In genomic region chr20:6395695-6396094, GRCh38 we compare ENCODE assay signal across 14 cellular contexts.
DNase-seq lines count a peak whose midpoint lies in the region; ATAC-seq and TF ChIP-seq lines count a peak whose summit lies in the region.
"Had no signal": no experiment of that assay in that cellular context is flagged by ENCODE, and none has a peak within 500 bp of the region (broad histone marks: within the 10 kb centered on the region; RNA-seq: fewer than 3 reads in every experiment).

No MANE protein-coding gene starts in this region.

- H3K4me1 ChIP-seq in breast epithelium: no peaks in the 10 kb centered on the region
- H3K4me1 ChIP-seq: pancreas, thyroid gland had no signal

- H3K36me3 Mint-ChIP-seq in MCF 10A (ENCODE audit: insufficient read depth, unreplicated experiment) (no peaks in the 10 kb centered on the region), type B pancreatic cell (no peaks in the 10 kb centered on the region)
- H3K36me3 Mint-ChIP-seq: activated naive CD8-positive, alpha-beta T cell treated with anti-CD3 and anti-CD28 coated beads for 36 hours had no signal

- TF ChIP-seq CTCF in MCF 10A (IDR thresholded peaks at IDR 0.05; ENCODE audit: unreplicated experiment): no peak
- no peak for TF ChIP-seq CTCF in breast epithelium (IDR thresholded peaks at IDR 0.05)
- no peak for TF ChIP-seq CTCF in brain microvascular endothelial cell (IDR thresholded peaks at IDR 0.05; ENCODE audit: low read depth, low read length, missing control alignments)
- TF ChIP-seq CTCF in type B pancreatic cell (conservative IDR thresholded peaks at IDR 0.05): no peak

- no peaks in the 10 kb centered on the region for H3K27me3 Mint-ChIP-seq in MCF 10A (ENCODE audit: insufficient read depth, unreplicated experiment)
- peaks cover 5% of the 10 kb centered on the region for H3K27me3 Mint-ChIP-seq in type B pancreatic cell
- H3K27me3 Mint-ChIP-seq: dendritic cell treated with granulocyte-macrophage colony-stimulating factor and Interleukin-4, amounts not matched to agents 40 ng/mL and 50 ng/mL, for 4 days had no signal

- H3K4me3 ChIP-seq in breast epithelium (no peak overlapping the region), brain microvascular endothelial cell (ENCODE audit: low read depth, low read length) (no peak overlapping the region)
- H3K4me3 ChIP-seq: pancreas, thyroid gland had no signal

- H3K27me3 ChIP-seq in breast epithelium (no peaks in the 10 kb centered on the region), brain microvascular endothelial cell (replicated peaks) (no peaks in the 10 kb centered on the region)
- H3K27me3 ChIP-seq: pancreas, thyroid gland had no signal

- H3K4me3 Mint-ChIP-seq in MCF 10A (ENCODE audit: unreplicated experiment) (no peak overlapping the region), type B pancreatic cell (peak overlapping the region; percentile 18)
- H3K4me3 Mint-ChIP-seq: activated naive CD8-positive, alpha-beta T cell treated with anti-CD3 and anti-CD28 coated beads for 36 hours; dendritic cell treated with granulocyte-macrophage colony-stimulating factor and Interleukin-4, amounts not matched to agents 40 ng/mL and 50 ng/mL, for 4 days had no signal

- CTCF ChIA-PET in MCF 10A (lab: Yijun Ruan, JAX): interaction anchor here (0.7 to 4.4 kb wide), 5 partner anchors 11 to 130 kb away, joined by 3 to 22 read pairs (median 3); no protein-coding TSS in a partner anchor

- ATAC-seq in HG02981 (IDR thresholded peaks at IDR 0.05; ENCODE audit: unreplicated experiment): no peak
- ATAC-seq: HCT116, pancreas had no signal

- H3K36me3 ChIP-seq in breast epithelium (no peaks in the 10 kb centered on the region), brain microvascular endothelial cell (replicated peaks) (no peaks in the 10 kb centered on the region)
- H3K36me3 ChIP-seq: pancreas, thyroid gland had no signal

- in situ Hi-C loops in brain microvascular endothelial cell (cut with HindIII; ENCODE audit: low pct_ligation_motif_present, low sequenced_read_pairs): no loop called here

- intact Hi-C loops in MCF 10A (cut with micrococcal nuclease): no loop called here
- intact Hi-C loops in breast epithelium (cut with DNase I; ENCODE audit: low total_unique reads): no loop called here

- H3K4me1 Mint-ChIP-seq in MCF 10A (ENCODE audit: insufficient read depth, unreplicated experiment) (peaks cover 11% of the 10 kb centered on the region), type B pancreatic cell (ENCODE audit: unreplicated experiment) (peaks cover 9% of the 10 kb centered on the region)
- H3K4me1 Mint-ChIP-seq: activated naive CD8-positive, alpha-beta T cell treated with anti-CD3 and anti-CD28 coated beads for 36 hours had no signal

- H3K9me3 Mint-ChIP-seq in MCF 10A (ENCODE audit: unreplicated experiment) (no peaks in the 10 kb centered on the region), type B pancreatic cell (peaks cover 5% of the 10 kb centered on the region)
- H3K9me3 Mint-ChIP-seq: activated naive CD8-positive, alpha-beta T cell treated with anti-CD3 and anti-CD28 coated beads for 36 hours; dendritic cell treated with granulocyte-macrophage colony-stimulating factor and Interleukin-4, amounts not matched to agents 40 ng/mL and 50 ng/mL, for 4 days had no signal

- POLR2A ChIA-PET in MCF 10A (lab: Yijun Ruan, JAX): interaction anchor here (0.9 to 1.0 kb wide), 2 partner anchors 23 to 83 kb away, joined by 3 read pairs; no protein-coding TSS in a partner anchor

- H3K27ac Mint-ChIP-seq in MCF 10A (ENCODE audit: low read depth, unreplicated experiment) (no peak overlapping the region), type B pancreatic cell (no peak overlapping the region)
- H3K27ac Mint-ChIP-seq: activated naive CD8-positive, alpha-beta T cell treated with anti-CD3 and anti-CD28 coated beads for 36 hours; dendritic cell treated with granulocyte-macrophage colony-stimulating factor and Interleukin-4, amounts not matched to agents 40 ng/mL and 50 ng/mL, for 4 days had no signal

- H3K9me3 ChIP-seq in breast epithelium: no peaks in the 10 kb centered on the region
- H3K9me3 ChIP-seq: pancreas, thyroid gland had no signal

- no peak overlapping the region for H3K27ac ChIP-seq in breast epithelium
- no peak overlapping the region for H3K27ac ChIP-seq in brain microvascular endothelial cell
- H3K27ac ChIP-seq: HL-60, pancreas, thyroid gland had no signal

- no peak for TF ChIP-seq POLR2A in breast epithelium (IDR thresholded peaks at IDR 0.05)

- BruUV-seq in MCF 10A (replicated peaks; lab: Mats Ljungman, UMichigan): no TSS peak

- DNase-seq in MCF 10A (ENCODE audit: unreplicated experiment) (peak; percentile 35), breast epithelium (ENCODE audit: low spot score in 2 of 2) (no peak), NCI-H69 (lab: John Stamatoyannopoulos, UW) (peak; percentile 95), brain microvascular endothelial cell (peak; percentile 36), type B pancreatic cell (ENCODE audit: extremely low spot score, unreplicated experiment) (no peak), NAMALWA (ENCODE audit: low spot score) (no peak), inferior parietal cortex (ENCODE audit: extremely low spot score) (no peak)
- DNase-seq: activated naive CD8-positive, alpha-beta T cell treated with anti-CD3 and anti-CD28 coated beads for 36 hours; pancreas; thyroid gland had no signal

Comparison
In these comparisons a context has a peak if more than half of its experiments do, and no peak if none do; other contexts are left out.
1. DNase-seq: peak in MCF 10A (single experiment), NCI-H69 (single experiment) and brain microvascular endothelial cell (single experiment); none in breast epithelium (0 of 2), type B pancreatic cell (single experiment), NAMALWA (single experiment) and inferior parietal cortex (single experiment).